19 cellular contexts compared by ENCODE assay signal in the genomic region with DNA sequence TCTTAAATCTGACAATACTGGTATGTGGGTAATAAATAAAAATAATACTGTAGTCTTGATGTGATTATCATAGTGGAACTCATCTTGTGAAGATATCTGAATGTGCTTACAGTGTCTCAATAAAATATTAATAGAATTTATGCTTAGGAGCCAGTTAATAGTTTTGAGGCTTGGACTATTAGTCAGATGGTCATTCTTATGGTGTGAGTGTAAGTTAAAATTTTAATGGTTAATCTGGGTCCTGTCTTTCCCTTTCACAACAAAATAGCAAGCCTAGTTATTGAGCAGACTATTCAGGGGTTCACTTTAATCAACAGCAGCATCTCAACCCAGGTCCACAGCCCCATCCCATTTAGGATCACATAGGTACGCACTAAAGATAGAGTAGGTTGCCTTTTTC.
"Had no signal": no experiment of that assay in that cellular context is flagged by ENCODE, and none has a peak within 500 bp of the region (broad histone marks: within the 10 kb centered on the region; RNA-seq: fewer than 3 reads in every experiment).

No MANE protein-coding gene starts in this region.

- H3K9me3 ChIP-seq: esophagus squamous epithelium, gastroesophageal sphincter, prostate gland, right lobe of liver, spleen, testis, tibial nerve had no signal

- ATAC-seq: gastroesophageal sphincter; naive thymus-derived CD4-positive, alpha-beta T cell; right lobe of liver; stimulated activated naive B cell treated with anti-CD40 and anti-IgM and Interleukin-4, amounts not matched to agents 10 μg/mL and 1 μg/mL and 100 μg/mL, for 72 hours; stimulated activated naive CD8-positive, alpha-beta T cell treated with anti-CD3 and anti-CD28 coated beads, Interleukin-15, amount 100 ng/mL, for 72 hours had no signal

- H3K9me3 Mint-ChIP-seq: dendritic cell treated with granulocyte-macrophage colony-stimulating factor and Interleukin-4, amounts not matched to agents 40 ng/mL and 50 ng/mL, for 4 days; immature natural killer cell; naive thymus-derived CD4-positive, alpha-beta T cell; nephron progenitor cell; stimulated activated naive CD8-positive, alpha-beta T cell treated with anti-CD3 and anti-CD28 coated beads, Interleukin-15, amount 100 ng/mL, for 72 hours had no signal

- DNase-seq: esophagus squamous epithelium; immature natural killer cell; naive thymus-derived CD4-positive, alpha-beta T cell; nephron progenitor cell; retina; right lobe of liver; spleen; stimulated activated CD4-positive, alpha-beta T cell treated with anti-CD3 and anti-CD28 coated beads, Interleukin-2, amount 100 ng/mL, for 24 hours; stimulated activated CD4-positive, alpha-beta T cell treated with anti-CD3 and anti-CD28 coated beads, Interleukin-4, amount 100 ng/mL, for 4 hours; stimulated activated naive B cell treated with anti-CD40 and anti-IgM and Interleukin-4, amounts not matched to agents 10 μg/mL and 1 μg/mL and 100 μg/mL, for 72 hours; stimulated activated naive CD8-positive, alpha-beta T cell treated with anti-CD3 and anti-CD28 coated beads, Interleukin-15, amount 100 ng/mL, for 72 hours; testis had no signal

- H3K27ac Mint-ChIP-seq: dendritic cell treated with granulocyte-macrophage colony-stimulating factor and Interleukin-4, amounts not matched to agents 40 ng/mL and 50 ng/mL, for 4 days; immature natural killer cell; nephron progenitor cell; stimulated activated naive B cell treated with anti-CD40 and anti-IgM and Interleukin-4, amounts not matched to agents 10 μg/mL and 1 μg/mL and 100 μg/mL, for 72 hours had no signal

- H3K4me3 ChIP-seq: esophagus squamous epithelium, gastroesophageal sphincter, prostate gland, right lobe of liver, spleen, testis, tibial nerve had no signal

- H3K27me3 Mint-ChIP-seq: dendritic cell treated with granulocyte-macrophage colony-stimulating factor and Interleukin-4, amounts not matched to agents 40 ng/mL and 50 ng/mL, for 4 days; naive thymus-derived CD4-positive, alpha-beta T cell; stimulated activated naive B cell treated with anti-CD40 and anti-IgM and Interleukin-4, amounts not matched to agents 10 μg/mL and 1 μg/mL and 100 μg/mL, for 72 hours; stimulated activated naive CD8-positive, alpha-beta T cell treated with anti-CD3 and anti-CD28 coated beads, Interleukin-15, amount 100 ng/mL, for 72 hours had no signal

- H3K4me1 Mint-ChIP-seq: nephron progenitor cell had no signal

- FAIRE-seq: colon, keratinocyte had no signal

- H2AFZ ChIP-seq: parathyroid adenoma had no signal

- H3K4me1 ChIP-seq: parathyroid adenoma, prostate gland, right lobe of liver, testis had no signal

- H3K36me3 ChIP-seq: gastroesophageal sphincter, prostate gland, right lobe of liver, tibial nerve had no signal

- H3K4me3 Mint-ChIP-seq: dendritic cell treated with granulocyte-macrophage colony-stimulating factor and Interleukin-4, amounts not matched to agents 40 ng/mL and 50 ng/mL, for 4 days; immature natural killer cell; naive thymus-derived CD4-positive, alpha-beta T cell; nephron progenitor cell; stimulated activated naive B cell treated with anti-CD40 and anti-IgM and Interleukin-4, amounts not matched to agents 10 μg/mL and 1 μg/mL and 100 μg/mL, for 72 hours; stimulated activated naive CD8-positive, alpha-beta T cell treated with anti-CD3 and anti-CD28 coated beads, Interleukin-15, amount 100 ng/mL, for 72 hours had no signal

- H3K9ac ChIP-seq: parathyroid adenoma had no signal

- H3K27ac ChIP-seq: esophagus squamous epithelium, gastroesophageal sphincter, parathyroid adenoma, prostate gland, right lobe of liver, spleen, testis, tibial nerve had no signal

- H3K27me3 ChIP-seq: esophagus squamous epithelium, gastroesophageal sphincter, right lobe of liver, spleen, testis, tibial nerve had no signal
